ENCODE assay signal across 8 cellular contexts in genomic region chr5:143229426-143229895, GRCh38.
DNase-seq lines count a peak whose midpoint lies in the region; ATAC-seq and TF ChIP-seq lines count a peak whose summit lies in the region.

No MANE protein-coding gene starts in this region.

- DNase-seq in T-helper 17 cell: no peak
- DNase-seq in natural killer cell: no peak
- DNase-seq in brain microvascular endothelial cell: no peak
- DNase-seq in stimulated activated CD4-positive, alpha-beta T cell treated with anti-CD3 and anti-CD28 coated beads, Interleukin-4, amount 100 ng/mL, for 24 hours: no peak
- no peak for DNase-seq in NCI-H345 treated with DMSO at 0.1 percent for 48 hours (lab: John Stamatoyannopoulos, UW; ENCODE audit: unreplicated experiment)
- no peak for DNase-seq in globus pallidus (ENCODE audit: low spot score)

- ATAC-seq in GM19025 (IDR thresholded peaks at IDR 0.05; ENCODE audit: low read depth, unreplicated experiment) (peak; percentile 30), HG02852 (IDR thresholded peaks at IDR 0.05; ENCODE audit: unreplicated experiment) (peak; percentile 41), T-helper 17 cell (peak; percentile 75), natural killer cell (peak; percentile 64 to 72 (median 68))

- H3K27me3 Mint-ChIP-seq in T-helper 17 cell (no peaks in the 10 kb centered on the region), natural killer cell (ENCODE audit: low read depth in 2 of 2) (no peaks in the 10 kb centered on the region)

- H3K9me3 Mint-ChIP-seq in natural killer cell: no peaks in the 10 kb centered on the region

- in situ Hi-C loops in brain microvascular endothelial cell (cut with HindIII; ENCODE audit: low pct_ligation_motif_present, low sequenced_read_pairs): no loop called here

- H3K4me3 Mint-ChIP-seq in T-helper 17 cell: peak overlapping the region; percentile 73
- peak overlapping the region; percentile 60 for H3K4me3 Mint-ChIP-seq in natural killer cell

- no peaks in the 10 kb centered on the region for H3K9me3 ChIP-seq in T-helper 17 cell (ENCODE audit: control insufficient read depth, low read length, poor library complexity, severe bottlenecking)

- H3K36me3 ChIP-seq in brain microvascular endothelial cell (replicated peaks): no peaks in the 10 kb centered on the region

- H3K27ac ChIP-seq in brain microvascular endothelial cell: no peak overlapping the region

- H3K36me3 Mint-ChIP-seq in T-helper 17 cell (ENCODE audit: low read depth): peaks cover 3% of the 10 kb centered on the region
- no peaks in the 10 kb centered on the region for H3K36me3 Mint-ChIP-seq in natural killer cell

- H3K27ac Mint-ChIP-seq in T-helper 17 cell (peak overlapping the region; percentile 94), natural killer cell (peak overlapping the region; percentile 25 to 89)

- intact Hi-C loops in natural killer cell (cut with micrococcal nuclease): loop anchor here (10.0 kb wide), 1 partner anchor 305 kb away; no protein-coding TSS in a partner anchor

- no peak overlapping the region for H3K4me3 ChIP-seq in brain microvascular endothelial cell (ENCODE audit: low read depth, low read length)

- TF ChIP-seq CTCF in natural killer cell (IDR thresholded peaks at IDR 0.05): no peak
- no peak for TF ChIP-seq CTCF in brain microvascular endothelial cell (IDR thresholded peaks at IDR 0.05; ENCODE audit: low read depth, low read length, missing control alignments)

- H3K27me3 ChIP-seq in brain microvascular endothelial cell (replicated peaks): no peaks in the 10 kb centered on the region

- H3K4me1 Mint-ChIP-seq in T-helper 17 cell (peaks cover 20% of the 10 kb centered on the region), natural killer cell (peaks cover 36 to 42% of the 10 kb centered on the region in 2 donors)
